In the genomic region with DNA sequence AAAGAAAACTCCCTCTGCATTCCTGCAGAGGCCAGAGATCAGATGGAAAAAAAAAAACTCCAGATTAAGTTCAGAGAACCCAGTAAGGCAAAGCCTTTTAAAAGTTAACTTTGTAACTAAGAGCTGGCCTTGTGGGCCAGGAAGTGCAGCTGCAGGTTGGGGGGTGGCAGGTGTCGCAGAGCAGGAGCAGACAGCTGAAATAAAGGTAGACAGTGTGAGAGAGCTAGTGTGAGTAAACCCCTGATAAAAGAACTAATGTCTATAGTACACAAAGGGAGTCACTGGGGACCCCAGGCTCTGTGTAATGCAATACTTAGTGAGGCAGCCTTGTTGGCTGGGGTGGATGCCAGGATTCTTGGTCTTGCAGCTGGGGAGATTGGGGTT, we compare ENCODE assay signal across 12 cellular contexts. TPM values are rescaled to one million over a fixed set of nuclear protein-coding genes. Genes with fewer than 3 reads are reported as not detected.
DNase-seq lines count a peak whose midpoint lies in the region; ATAC-seq, FAIRE-seq and TF ChIP-seq lines count a peak whose summit lies in the region.
"Had no signal": no experiment of that assay in that cellular context is flagged by ENCODE, and none has a peak within 500 bp of the region (broad histone marks: within the 10 kb centered on the region; RNA-seq: fewer than 3 reads in every experiment).

No MANE protein-coding gene starts in this region.

- H3K36me3 ChIP-seq in K562 (ENCODE audit: control insufficient read depth, insufficient read depth, low read length), result no peaks in the 10 kb centered on the region

- no peak for TF ChIP-seq EP300 in K562 (IDR thresholded peaks at IDR 0.05; ENCODE audit: low read length)

- TF ChIP-seq RAD21 in K562 (CRISPR knock-in tag; conservative IDR thresholded peaks at IDR 0.05 in 1 of 2, IDR thresholded peaks at IDR 0.05 in 1 of 2), result no peak

- POLR2A ChIA-PET in K562 (lab: Yijun Ruan, JAX), result interaction anchor here (0.7 to 3.0 kb wide), 9 partner anchors 8 to 1119 kb away, joined by 3 to 16 read pairs (median 5); no protein-coding TSS in a partner anchor
- POLR2A ChIA-PET in GM10248 (lab: Yijun Ruan, JAX), result interaction anchor here (0.6 kb wide), 1 partner anchor 57 kb away, joined by 4 read pairs; no protein-coding TSS in a partner anchor

- no TSS peak for BruUV-seq in K562 (replicated peaks; lab: Mats Ljungman, UMichigan)

- H3K4me3 ChIP-seq in K562, result no peak overlapping the region

- H3K4me2 ChIP-seq in K562 (ENCODE audit: insufficient read depth, low read length), result no peak overlapping the region

- no peaks in the 10 kb centered on the region for H3K79me2 ChIP-seq in K562 (ENCODE audit: control insufficient read depth, insufficient read depth, low read length)

- ATAC-seq in K562, result peak; percentile 57
- ATAC-seq in GM21717 (IDR thresholded peaks at IDR 0.05; ENCODE audit: unreplicated experiment), result no peak
- ATAC-seq: naive thymus-derived CD4-positive, alpha-beta T cell had no signal

- peaks cover 42% of the 10 kb centered on the region for H3K4me1 Mint-ChIP-seq in nephron

- H2AFZ ChIP-seq in K562 (ENCODE audit: low read depth, low read length), result no peak overlapping the region

- no peak overlapping the region for H3K27ac ChIP-seq in K562 (ENCODE audit: extremely low read depth, low read depth, low read length)

- FAIRE-seq in K562 (lab: Jason Lieb, UNC), result no peak
- FAIRE-seq: G401.6 had no signal

- intact Hi-C loops in K562 (cut with micrococcal nuclease), result loop anchor here (5.0 kb wide), 1 partner anchor 97 kb away; no protein-coding TSS in a partner anchor

- peaks cover 6 to 26% of the 10 kb centered on the region in 2 experiments; a peak in 4 of 5 replicates for H3K4me1 ChIP-seq in K562 (replicated peaks in 1 of 2; ENCODE audit: control insufficient read depth in 2 of 2, insufficient read depth in 2 of 2, low read length in 2 of 2)

- CTCF ChIA-PET in K562 (lab: Yijun Ruan, JAX; ENCODE audit: low intra/inter-chr PET ratio), result no interaction called here
- CTCF ChIA-PET in GM10248 (lab: Yijun Ruan, JAX), result interaction anchor here (1.1 to 3.2 kb wide), 5 partner anchors 9 to 139 kb away, joined by 3 to 16 read pairs (median 4); a partner anchor contains a TSS

- no peaks in the 10 kb centered on the region for H3K27me3 Mint-ChIP-seq in nephron (ENCODE audit: low read depth)

- peaks cover 19% of the 10 kb centered on the region for H3K36me3 Mint-ChIP-seq in nephron (ENCODE audit: low read depth)

- TF ChIP-seq CTCF in K562 (IDR thresholded peaks at IDR 0.05 in 2 of 3, conservative IDR thresholded peaks at IDR 0.05 in 1 of 3; ENCODE audit: insufficient read depth in 2 of 3, low read depth in 1 of 3, low read length in 3 of 3), result no peak
- no peak for TF ChIP-seq CTCF in nephron (IDR thresholded peaks at IDR 0.05; ENCODE audit: unreplicated experiment in 3 of 3)
- TF ChIP-seq CTCF in GM10248 (IDR thresholded peaks at IDR 0.05; ENCODE audit: control extremely low read depth, extremely low read depth, low read depth, missing control alignments), result no peak

- H3K9ac ChIP-seq in K562 (ENCODE audit: insufficient read depth in 1 of 2, low read depth in 2 of 2, low read length in 2 of 2), result no peak overlapping the region

- no peaks in the 10 kb centered on the region for H3K9me1 ChIP-seq in K562 (ENCODE audit: control insufficient read depth, insufficient read depth, low read length)

- peak; percentile 18 for DNase-seq in EL
- peak; percentile 16 to 40 for DNase-seq in NCI-H1930 (lab: John Stamatoyannopoulos, UW)
- peak in 1 of 4 experiments; percentile 39 for DNase-seq in K562 (ENCODE audit: extremely low read depth in 1 of 4, low spot score in 3 of 4)
- DNase-seq in stimulated activated CD4-positive, alpha-beta T cell treated with anti-CD3 and anti-CD28 coated beads, Interleukin-4, amount 100 ng/mL, for 24 hours, result no peak
- no peak for DNase-seq in GM10248 (ENCODE audit: extremely low spot score)
- no peak for DNase-seq in activated CD4-positive, CD25-positive, alpha-beta regulatory T cell (lab: John Stamatoyannopoulos, UW)
- DNase-seq: cerebellar nuclear complex; Kasumi-1; naive thymus-derived CD4-positive, alpha-beta T cell had no signal

- H3K27ac Mint-ChIP-seq in nephron, result peak overlapping the region; percentile 84 to 92 (median 90)

- in situ Hi-C loops in K562 (cut with MboI), result no loop called here

- peaks cover 10% of the 10 kb centered on the region for H4K20me1 ChIP-seq in K562 (replicated peaks; ENCODE audit: control insufficient read depth, insufficient read depth, low read length)

- 0% methylated on average over 1 of the region's 1 CpG for WGBS in K562 (ENCODE audit: insufficient coverage, low coverage, missing lambda C conversion rate)

- H3K27me3 ChIP-seq in K562 (ENCODE audit: control insufficient read depth in 2 of 2, insufficient read depth in 2 of 2, low read length in 2 of 2), result peaks cover 0 to 9% of the 10 kb centered on the region in 2 experiments; a peak in 2 of 5 replicates

- H3K9me3 Mint-ChIP-seq in nephron, result peaks cover 27% of the 10 kb centered on the region

- H3K4me3 Mint-ChIP-seq in nephron, result peak overlapping the region in 2 of 3 experiments; percentile 2 to 3

- H3K9me3 ChIP-seq in K562 (replicated peaks; ENCODE audit: control insufficient read depth, insufficient read depth, low read depth, low read length), result no peaks in the 10 kb centered on the region

- no peak for TF ChIP-seq POLR2A in K562 (conservative IDR thresholded peaks at IDR 0.05)

TF ChIP-seq in K562, 482 proteins besides CTCF, POLR2A, EP300 and RAD21 (continues in another document):
- TF ChIP-seq POU5F1 (IDR thresholded peaks at IDR 0.05; ENCODE audit: borderline replicate concordance, low read depth, low read length, partially characterized antibody) (no peak), MED1 (CRISPR knock-in tag; IDR thresholded peaks at IDR 0.05; ENCODE audit: borderline replicate concordance) (no peak), CSDE1 (IDR thresholded peaks at IDR 0.05) (no peak), PPARD (CRISPR knock-in tag; IDR thresholded peaks at IDR 0.05) (no peak), PHF8 (IDR thresholded peaks at IDR 0.05; ENCODE audit: borderline replicate concordance, low read length) (no peak), PTTG1 (tag; IDR thresholded peaks at IDR 0.05; ENCODE audit: low read depth) (no peak), LARP7 (IDR thresholded peaks at IDR 0.05) (no peak)
- TF ChIP-seq, protein P1, sequence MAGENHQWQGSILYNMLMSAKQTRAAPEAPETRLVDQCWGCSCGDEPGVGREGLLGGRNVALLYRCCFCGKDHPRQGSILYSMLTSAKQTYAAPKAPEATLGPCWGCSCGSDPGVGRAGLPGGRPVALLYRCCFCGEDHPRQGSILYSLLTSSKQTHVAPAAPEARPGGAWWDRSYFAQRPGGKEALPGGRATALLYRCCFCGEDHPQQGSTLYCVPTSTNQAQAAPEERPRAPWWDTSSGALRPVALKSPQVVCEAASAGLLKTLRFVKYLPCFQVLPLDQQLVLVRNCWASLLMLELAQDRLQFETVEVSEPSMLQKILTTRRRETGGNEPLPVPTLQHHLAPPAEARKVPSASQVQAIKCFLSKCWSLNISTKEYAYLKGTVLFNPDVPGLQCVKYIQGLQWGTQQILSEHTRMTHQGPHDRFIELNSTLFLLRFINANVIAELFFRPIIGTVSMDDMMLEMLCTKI (IDR thresholded peaks at IDR 0.05; ENCODE audit: partially characterized antibody), result no peak
- TF ChIP-seq, protein P2, sequence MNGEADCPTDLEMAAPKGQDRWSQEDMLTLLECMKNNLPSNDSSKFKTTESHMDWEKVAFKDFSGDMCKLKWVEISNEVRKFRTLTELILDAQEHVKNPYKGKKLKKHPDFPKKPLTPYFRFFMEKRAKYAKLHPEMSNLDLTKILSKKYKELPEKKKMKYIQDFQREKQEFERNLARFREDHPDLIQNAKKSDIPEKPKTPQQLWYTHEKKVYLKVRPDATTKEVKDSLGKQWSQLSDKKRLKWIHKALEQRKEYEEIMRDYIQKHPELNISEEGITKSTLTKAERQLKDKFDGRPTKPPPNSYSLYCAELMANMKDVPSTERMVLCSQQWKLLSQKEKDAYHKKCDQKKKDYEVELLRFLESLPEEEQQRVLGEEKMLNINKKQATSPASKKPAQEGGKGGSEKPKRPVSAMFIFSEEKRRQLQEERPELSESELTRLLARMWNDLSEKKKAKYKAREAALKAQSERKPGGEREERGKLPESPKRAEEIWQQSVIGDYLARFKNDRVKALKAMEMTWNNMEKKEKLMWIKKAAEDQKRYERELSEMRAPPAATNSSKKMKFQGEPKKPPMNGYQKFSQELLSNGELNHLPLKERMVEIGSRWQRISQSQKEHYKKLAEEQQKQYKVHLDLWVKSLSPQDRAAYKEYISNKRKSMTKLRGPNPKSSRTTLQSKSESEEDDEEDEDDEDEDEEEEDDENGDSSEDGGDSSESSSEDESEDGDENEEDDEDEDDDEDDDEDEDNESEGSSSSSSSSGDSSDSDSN (IDR thresholded peaks at IDR 0.05; ENCODE audit: borderline replicate concordance in 1 of 2, low read depth in 2 of 2, low read length in 2 of 2), result no peak

RNA-seq across cellular contexts. Expression of a gene that starts 42.1 kb away (rescaled TPM):
- total RNA-seq in K562 (2011; cell fraction: chromatin; rRNA removed; ENCODE audit: low replicate concordance), result 20.0 and 54.1 TPM in 2 replicates
- total RNA-seq in K562 (2011; cell fraction: nucleolus; rRNA removed), result 31.7 TPM in 2 replicates
- 24.1 and 30.8 TPM in 2 replicates for total RNA-seq in K562 (2011; cell fraction: nucleoplasm; rRNA removed)
- total RNA-seq in K562 (2014; rRNA removed), result 16.3 and 17.1 TPM in 2 replicates
- total RNA-seq in K562 (2014; rRNA removed; fragmentation: Illumina TruSeq; extraction: Trizol), result 6.4 and 10.9 TPM in 2 replicates
- 9.7 and 13.5 TPM in 2 replicates for total RNA-seq in K562 (2015; rRNA removed; fragmentation: Illumina TruSeq; extraction: Trizol)
- 15.2 and 16.7 TPM in 2 replicates for total RNA-seq in K562 (2021)
- polyA plus RNA-seq in K562 (2011; rRNA removed), result 16.7 and 17.9 TPM in 2 replicates
- 26.9 and 55.6 TPM in 2 replicates for polyA plus RNA-seq in K562 (2011; cell fraction: cytosol; rRNA removed)
- 22.7 and 31.8 TPM in 2 replicates for polyA plus RNA-seq in K562 (2011; cell fraction: nucleus; rRNA removed)
- polyA plus RNA-seq in K562 (2012), result 11.4 and 15.7 TPM in 2 replicates
- 21.7 and 24.9 TPM in 2 replicates for polyA plus RNA-seq in K562 (2014; fragmentation: Illumina TruSeq; extraction: Trizol)
- polyA plus RNA-seq in K562 (2014; fragmentation: Nextera tagmentation; extraction: Ambion mirVana), result 10 to 100 TPM; 50.0 to 53.6 TPM
- polyA plus RNA-seq in K562 (2014; rRNA removed), result 34.8 and 41.6 TPM in 2 replicates
- polyA minus RNA-seq in K562 (2011; rRNA and poly(A)+ RNA removed), result 6.7 and 7.8 TPM in 2 replicates
- polyA minus RNA-seq in K562 (2011; cell fraction: cytosol; rRNA and poly(A)+ RNA removed), result 6.4 and 9.0 TPM in 2 replicates
- 12.3 and 15.2 TPM in 2 replicates for polyA minus RNA-seq in K562 (2011; cell fraction: nucleus; rRNA and poly(A)+ RNA removed)

Comparison
In these comparisons a context has a peak if more than half of its experiments do, and no peak if none do; other contexts are left out.
1. DNase-seq: peak in EL (single experiment) and NCI-H1930 (2 of 2); none in stimulated activated CD4-positive, alpha-beta T cell treated with anti-CD3 and anti-CD28 coated beads, Interleukin-4, amount 100 ng/mL, for 24 hours (single experiment), GM10248 (single experiment) and activated CD4-positive, CD25-positive, alpha-beta regulatory T cell (0 of 4).